In genomic region chr16:1776991-1777374, GRCh38 we compare ENCODE assay signal across 18 cellular contexts.
"Had no signal": no experiment of that assay in that cellular context is flagged by ENCODE, and none has a peak within 500 bp of the region (broad histone marks: within the 10 kb centered on the region; RNA-seq: fewer than 3 reads in every experiment).

No MANE protein-coding gene starts in this region.

- FAIRE-seq: pancreas had no signal

- H3K27ac Mint-ChIP-seq: activated CD8-positive, alpha-beta T cell treated with anti-CD3 and anti-CD28 coated beads for 36 hours; activated naive CD8-positive, alpha-beta T cell treated with anti-CD3 and anti-CD28 coated beads, Interleukin-2, amount 10 ng/mL, durations not matched to agents 7 days and 5 days had no signal

- H3K9me3 Mint-ChIP-seq: activated CD8-positive, alpha-beta T cell treated with anti-CD3 and anti-CD28 coated beads for 36 hours; activated naive CD8-positive, alpha-beta T cell treated with anti-CD3 and anti-CD28 coated beads, Interleukin-2, amount 10 ng/mL, durations not matched to agents 7 days and 5 days; central memory CD8-positive, alpha-beta T cell had no signal

- H3K4me3 ChIP-seq: esophagus muscularis mucosa, pancreas, tibial nerve, vagina had no signal

- H3K4me3 Mint-ChIP-seq: activated CD8-positive, alpha-beta T cell treated with anti-CD3 and anti-CD28 coated beads for 36 hours; activated naive CD8-positive, alpha-beta T cell treated with anti-CD3 and anti-CD28 coated beads, Interleukin-2, amount 10 ng/mL, durations not matched to agents 7 days and 5 days; central memory CD8-positive, alpha-beta T cell had no signal

- H3K9me3 ChIP-seq: esophagus muscularis mucosa, pancreas, tibial nerve, vagina had no signal

- H3K27me3 ChIP-seq: brain microvascular endothelial cell, esophagus muscularis mucosa, pancreas, tibial nerve, vagina had no signal

- ATAC-seq: activated CD8-positive, alpha-beta T cell treated with anti-CD3 and anti-CD28 coated beads for 36 hours; pancreas had no signal

- H3K27ac ChIP-seq: brain microvascular endothelial cell, esophagus muscularis mucosa, pancreas, tibial nerve, vagina had no signal

- DNase-seq: activated CD4-positive, alpha-beta T cell treated with anti-CD3 and anti-CD28 coated beads for 1 hour; activated CD8-positive, alpha-beta T cell treated with anti-CD3 and anti-CD28 coated beads for 36 hours; activated gamma-delta T cell treated with Interleukin-2 at 50 U/mL for 16 hours; activated naive CD8-positive, alpha-beta T cell treated with anti-CD3 and anti-CD28 coated beads, Interleukin-2, amount 10 ng/mL, durations not matched to agents 7 days and 5 days; brain microvascular endothelial cell; cortex of kidney; effector CD4-positive, alpha-beta T cell; kidney glomerular epithelial cell; mesendoderm; stimulated activated CD4-positive, alpha-beta T cell treated with anti-CD3 and anti-CD28 coated beads, Interleukin-4, amount 100 ng/mL, for 1 hour; stimulated activated naive CD4-positive, alpha-beta T cell treated with Interleukin-2 at 50 U/mL for 16 hours; substantia nigra; T-helper 9 cell had no signal

- H3K27me3 Mint-ChIP-seq: activated CD8-positive, alpha-beta T cell treated with anti-CD3 and anti-CD28 coated beads for 36 hours; activated naive CD8-positive, alpha-beta T cell treated with anti-CD3 and anti-CD28 coated beads, Interleukin-2, amount 10 ng/mL, durations not matched to agents 7 days and 5 days; central memory CD8-positive, alpha-beta T cell had no signal
